8 cellular contexts compared by ENCODE assay signal in the genomic region with DNA sequence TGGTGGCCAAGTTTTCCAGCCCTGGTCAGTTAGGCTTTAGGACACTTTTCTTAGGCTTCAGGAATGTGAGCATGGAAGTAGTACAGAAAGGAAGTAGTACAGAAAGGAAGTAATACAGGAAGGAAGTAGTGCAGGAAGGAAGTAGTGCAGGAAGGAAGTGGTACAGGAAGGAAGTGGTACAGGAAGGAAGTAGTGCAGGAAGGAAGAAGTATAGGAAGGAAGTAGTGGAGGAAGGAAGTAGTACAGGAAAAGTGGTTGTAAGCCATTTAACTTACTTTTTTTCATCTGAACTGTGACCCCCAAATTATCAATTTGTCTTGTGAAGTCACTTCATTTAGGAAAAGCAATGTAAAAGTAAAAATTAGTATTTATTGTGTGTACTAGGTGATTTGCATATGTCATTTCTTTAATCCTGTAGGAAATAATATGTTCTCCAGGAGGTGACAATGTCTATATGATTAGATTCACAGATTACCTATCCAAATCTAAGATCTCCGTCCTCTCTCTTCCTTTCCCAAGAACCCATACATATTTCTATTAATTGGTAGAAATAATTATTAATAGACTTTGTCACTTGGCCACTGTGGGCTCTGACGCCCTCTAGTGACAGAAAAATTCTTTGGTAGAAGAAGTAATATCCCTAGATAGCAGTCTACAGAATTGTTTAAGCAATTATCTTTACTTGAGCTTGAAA. TPM values are rescaled to one million over a fixed set of nuclear protein-coding genes. Genes with fewer than 3 reads are reported as not detected.
DNase-seq lines count a peak whose midpoint lies in the region; ATAC-seq and TF ChIP-seq lines count a peak whose summit lies in the region.

No MANE protein-coding gene starts in this region.

- no peak overlapping the region for H3K27ac ChIP-seq in thyroid gland

- intact Hi-C loops in thyroid gland (cut with DNase I): loop anchor here (10.0 kb wide), 1 partner anchor 152 kb away; no protein-coding TSS in a partner anchor

- DNase-seq in AML-193 (lab: John Stamatoyannopoulos, UW) (peak; percentile 45 to 62), SW480 (ENCODE audit: low spot score) (peak; percentile 30), globus pallidus (ENCODE audit: low spot score) (peak; percentile 32), thyroid gland (peak; percentile 20 to 35)
- DNase-seq in stimulated activated CD4-positive, alpha-beta T cell treated with anti-CD3 and anti-CD28 coated beads, Interleukin-4, amount 100 ng/mL, for 24 hours: no peak

- ATAC-seq in HG03196 (IDR thresholded peaks at IDR 0.05; ENCODE audit: unreplicated experiment) (no peak), GM19351 (IDR thresholded peaks at IDR 0.05; ENCODE audit: unreplicated experiment) (no peak)

- H3K4me3 ChIP-seq in thyroid gland (replicated peaks in 1 of 3): no peak overlapping the region

- H3K9me3 ChIP-seq in thyroid gland: no peaks in the 10 kb centered on the region

- no peak for TF ChIP-seq POLR2A in thyroid gland (IDR thresholded peaks at IDR 0.05)

- H3K27me3 ChIP-seq in thyroid gland: no peaks in the 10 kb centered on the region

- TF ChIP-seq CTCF in GM12874 (IDR thresholded peaks at IDR 0.05; ENCODE audit: insufficient read depth, low read depth, low read length) (peak; percentile 30; the same call in 1 of the 2 replicates), thyroid gland (IDR thresholded peaks at IDR 0.05) (peak; percentile 60 to 94 (median 74))

- WGBS in thyroid gland, 2 donors: 23 to 27% methylated on average over 2 of the region's 2 CpGs

- no peaks in the 10 kb centered on the region for H3K36me3 ChIP-seq in thyroid gland

- peaks cover 5 to 6% of the 10 kb centered on the region in 2 donors for H3K4me1 ChIP-seq in thyroid gland

RNA-seq across cellular contexts. Expression of gene FAS, which starts 3.9 kb away (rescaled TPM):
- 10 to 100 TPM in 3 of 4 donors, 1 to 10 TPM in 1; 9.4 to 34.1 (median 17.4) TPM for total RNA-seq in thyroid gland

RNA-seq across cellular contexts. Expression of gene ACTA2, which starts 34.1 kb away (rescaled TPM):
- total RNA-seq in thyroid gland: 100 to 1,000 TPM in 1 of 4 donors, 10 to 100 TPM in 3; 61.5 to 173 (median 72.2) TPM
